Comparison of ENCODE assay signal across 9 cellular contexts in genomic region chr10:22723343-22723779, GRCh38. TPM values are rescaled to one million over a fixed set of nuclear protein-coding genes. Genes with fewer than 3 reads are reported as not detected.
A peak's percentile ranks its signal among the peaks of the same experiment; 100 is the strongest.
DNase-seq lines count a peak whose midpoint lies in the region; ATAC-seq and TF ChIP-seq lines count a peak whose summit lies in the region.
"Had no signal": no experiment of that assay in that cellular context is flagged by ENCODE, and none has a peak within 500 bp of the region (broad histone marks: within the 10 kb centered on the region; RNA-seq: fewer than 3 reads in every experiment).

No MANE protein-coding gene starts in this region.

- no peaks in the 10 kb centered on the region for H3K27me3 Mint-ChIP-seq in activated CD8-positive, alpha-beta T cell treated with anti-CD3 and anti-CD28 coated beads, Interleukin-2, amount 10 ng/mL, durations not matched to agents 7 days and 5 days (ENCODE audit: low read depth)

- H3K36me3 ChIP-seq in BLaER1 treated with 17β-estradiol and CSF1 and Interleukin-3, amounts not matched to agents 10 nM and 100 nM = no peaks in the 10 kb centered on the region

- no peak overlapping the region for H3K4me3 Mint-ChIP-seq in activated CD8-positive, alpha-beta T cell treated with anti-CD3 and anti-CD28 coated beads, Interleukin-2, amount 10 ng/mL, durations not matched to agents 7 days and 5 days
- H3K4me3 Mint-ChIP-seq: brain had no signal

- no peaks in the 10 kb centered on the region for H3K9me3 Mint-ChIP-seq in activated CD8-positive, alpha-beta T cell treated with anti-CD3 and anti-CD28 coated beads, Interleukin-2, amount 10 ng/mL, durations not matched to agents 7 days and 5 days (ENCODE audit: insufficient read depth)

- H3K4me1 ChIP-seq in BLaER1 treated with 17β-estradiol and CSF1 and Interleukin-3, amounts not matched to agents 10 nM and 100 nM = peaks cover 16 to 31% (median 19%) of the 10 kb centered on the region in 10 experiments

- H3K27ac Mint-ChIP-seq in activated CD8-positive, alpha-beta T cell treated with anti-CD3 and anti-CD28 coated beads, Interleukin-2, amount 10 ng/mL, durations not matched to agents 7 days and 5 days = no peak overlapping the region
- H3K27ac Mint-ChIP-seq: brain had no signal

- no peak overlapping the region for H3K9ac ChIP-seq in BLaER1 treated with 17β-estradiol and CSF1 and Interleukin-3, amounts not matched to agents 10 nM and 100 nM

- no peaks in the 10 kb centered on the region for H3K36me3 Mint-ChIP-seq in activated CD8-positive, alpha-beta T cell treated with anti-CD3 and anti-CD28 coated beads, Interleukin-2, amount 10 ng/mL, durations not matched to agents 7 days and 5 days (ENCODE audit: low read depth)
- H3K36me3 Mint-ChIP-seq: brain had no signal

- H3K9me3 ChIP-seq in BLaER1 treated with 17β-estradiol and CSF1 and Interleukin-3, amounts not matched to agents 10 nM and 100 nM (replicated peaks in 1 of 11) = no peaks in the 10 kb centered on the region

- no peak overlapping the region for H3K27ac ChIP-seq in BLaER1 treated with 17β-estradiol and CSF1 and Interleukin-3, amounts not matched to agents 10 nM and 100 nM

- peak; percentile 61 for ATAC-seq in HG02970 (IDR thresholded peaks at IDR 0.05; ENCODE audit: low FRiP score, unreplicated experiment)
- ATAC-seq in activated CD8-positive, alpha-beta T cell treated with anti-CD3 and anti-CD28 coated beads, Interleukin-2, amount 10 ng/mL, durations not matched to agents 7 days and 5 days = no peak

- DNase-seq in NOMO-1 treated with dmso at 0.1 percent for 144 hours (lab: John Stamatoyannopoulos, UW; ENCODE audit: unreplicated experiment) (peak; percentile 74), islet precursor cell (no peak), cerebellar nuclear complex (lab: John Stamatoyannopoulos, UW) (no peak), NCI-H446 treated with DMSO at 0.1 percent for 48 hours (lab: John Stamatoyannopoulos, UW) (no peak)
- no peak for DNase-seq in activated CD8-positive, alpha-beta T cell treated with anti-CD3 and anti-CD28 coated beads, Interleukin-2, amount 10 ng/mL, durations not matched to agents 7 days and 5 days

- peak; percentile 18 for TF ChIP-seq POLR2A in GM19099 (IDR thresholded peaks at IDR 0.05; ENCODE audit: extremely low read depth, insufficient read length, low read depth)

- POLR2A ChIA-PET in activated CD8-positive, alpha-beta T cell treated with anti-CD3 and anti-CD28 coated beads, Interleukin-2, amount 10 ng/mL, durations not matched to agents 7 days and 5 days (lab: Charles Lee) = no interaction called here

- H4K20me1 ChIP-seq in BLaER1 treated with 17β-estradiol and CSF1 and Interleukin-3, amounts not matched to agents 10 nM and 100 nM = peaks cover 0 to 20% (median 6%) of the 10 kb centered on the region in 11 experiments; a peak in 10 of 22 replicates

- H3K4me2 ChIP-seq in BLaER1 treated with 17β-estradiol and CSF1 and Interleukin-3, amounts not matched to agents 10 nM and 100 nM = peak overlapping the region; percentile 49 to 88 (median 68)

- H3K4me1 Mint-ChIP-seq in activated CD8-positive, alpha-beta T cell treated with anti-CD3 and anti-CD28 coated beads, Interleukin-2, amount 10 ng/mL, durations not matched to agents 7 days and 5 days (ENCODE audit: low read depth) = peaks cover 15% of the 10 kb centered on the region
- H3K4me1 Mint-ChIP-seq: brain had no signal

- no peak overlapping the region; a peak in 1 of 20 replicates for H3K4me3 ChIP-seq in BLaER1 treated with 17β-estradiol and CSF1 and Interleukin-3, amounts not matched to agents 10 nM and 100 nM

- CTCF ChIA-PET in activated CD8-positive, alpha-beta T cell treated with anti-CD3 and anti-CD28 coated beads, Interleukin-2, amount 10 ng/mL, durations not matched to agents 7 days and 5 days (lab: Charles Lee) = no interaction called here

- peaks cover 6 to 49% (median 29%) of the 10 kb centered on the region in 11 experiments; a peak in 18 of 22 replicates for H3K27me3 ChIP-seq in BLaER1 treated with 17β-estradiol and CSF1 and Interleukin-3, amounts not matched to agents 10 nM and 100 nM

RNA-seq across cellular contexts. Expression of gene PIP4K2A, which starts 9.0 kb away (rescaled TPM):
- total RNA-seq in activated CD8-positive, alpha-beta T cell treated with anti-CD3 and anti-CD28 coated beads, Interleukin-2, amount 10 ng/mL, durations not matched to agents 7 days and 5 days = 100 to 1,000 TPM; 154 to 164 TPM
